ENCODE assay signal across 1 cellular context in the genomic region with DNA sequence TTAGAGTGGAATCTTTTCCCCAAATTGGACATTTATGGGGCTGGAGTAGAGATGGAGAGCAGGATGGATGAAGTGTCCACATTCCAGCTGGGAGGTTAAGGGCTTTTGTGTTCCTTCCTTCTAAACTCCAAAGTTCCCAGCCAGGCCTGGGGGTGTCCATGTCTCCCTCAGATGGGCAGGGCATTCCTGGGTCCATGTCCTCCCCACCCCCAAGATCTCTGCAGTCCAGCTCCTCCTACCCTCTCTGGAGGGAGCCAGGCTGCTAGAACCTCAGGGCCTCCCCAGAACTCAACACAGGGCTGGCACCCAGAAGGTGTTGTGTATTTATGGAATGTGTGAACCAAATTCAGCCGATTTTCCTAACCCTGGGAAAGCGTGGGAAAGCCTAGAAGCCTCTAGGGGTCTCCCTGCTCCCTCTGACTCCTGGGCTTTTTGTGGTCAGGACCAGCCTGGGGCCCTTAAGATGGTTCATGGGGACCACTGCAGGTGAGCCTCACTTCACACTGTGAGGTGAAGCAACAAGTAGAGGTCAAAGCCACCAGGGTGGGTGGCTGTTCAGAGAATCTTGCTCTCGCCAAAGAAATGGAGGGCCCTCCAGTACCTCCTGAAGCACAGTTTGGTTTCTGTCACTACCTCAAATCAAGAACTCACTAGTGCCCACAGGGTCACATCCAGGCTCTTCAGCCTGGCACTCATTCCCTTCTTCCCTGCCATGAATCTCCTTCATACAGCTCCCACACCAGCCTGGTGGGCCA.
TF ChIP-seq lines count a peak whose summit lies in the region.

No MANE protein-coding gene starts in this region.

TF ChIP-seq in HepG2, 621 proteins besides CTCF, POLR2A, EP300 and RAD21:
- TF ChIP-seq STAG1 (CRISPR knock-in tag; IDR thresholded peaks at IDR 0.05) (peak; percentile 18), ARNT2 (CRISPR knock-in tag; IDR thresholded peaks at IDR 0.05; ENCODE audit: low read depth) (no peak), KDM5B (CRISPR knock-in tag; IDR thresholded peaks at IDR 0.05; ENCODE audit: borderline replicate concordance) (no peak), EZH2 (conservative IDR thresholded peaks at IDR 0.05; ENCODE audit: low read depth, low read length) (0 out of 2 replicates have a peak, but pooled peaks have one; percentile 0), HOXA5 (CRISPR knock-in tag; IDR thresholded peaks at IDR 0.05) (no peak), KLF16 (CRISPR knock-in tag; IDR thresholded peaks at IDR 0.05) (no peak), ZNF264 (CRISPR knock-in tag; IDR thresholded peaks at IDR 0.05) (no peak), NPAS2 (CRISPR knock-in tag; IDR thresholded peaks at IDR 0.05; ENCODE audit: borderline replicate concordance) (no peak)
TF ChIP-seq in HepG2: peak in this region for 2.
